In genomic region chr2:104597942-104598341, GRCh38 we compare ENCODE assay signal across 30 cellular contexts.
"Had no signal": no experiment of that assay in that cellular context is flagged by ENCODE, and none has a peak within 500 bp of the region (broad histone marks: within the 10 kb centered on the region; RNA-seq: fewer than 3 reads in every experiment).

No MANE protein-coding gene starts in this region.

- H3K9me3 Mint-ChIP-seq: activated T-helper 1 cell treated with anti-CD3 and anti-CD28 coated beads, Interleukin-12 subunit alpha, Interleukin-12 subunit beta, Interleukin-2, Interleukin-4 antibody, amounts not matched to agents 30 ng/mL and 10 ng/mL and 1 ng/mL, durations not matched to agents 14 hours and 24 hours and 36 hours had no signal

- DNase-seq: activated B cell treated with CpG ODN at 0.5 μM for 24 hours; activated CD4-positive, alpha-beta T cell treated with anti-CD3 and anti-CD28 coated beads for 48 hours; activated CD4-positive, alpha-beta T cell treated with anti-CD3 and anti-CD28 coated beads, Interleukin-2, amount 50 U/mL, for 1 hour; activated CD4-positive, alpha-beta T cell treated with anti-CD3 and anti-CD28 coated beads, Interleukin-2, amount 50 U/mL, for 48 hours; activated CD8-positive, alpha-beta memory T cell treated with anti-CD3 and anti-CD28 coated beads for 24 hours; activated CD8-positive, alpha-beta T cell treated with anti-CD3 and anti-CD28 coated beads for 36 hours; activated effector memory CD4-positive, alpha-beta T cell treated with anti-CD3 and anti-CD28 coated beads, Interleukin-2, amount 50 U/mL, for 16 hours; activated naive CD4-positive, alpha-beta T cell treated with anti-CD3 and anti-CD28 coated beads for 36 hours; activated naive CD8-positive, alpha-beta T cell treated with anti-CD3 and anti-CD28 coated beads for 36 hours; activated naive CD8-positive, alpha-beta T cell treated with anti-CD3 and anti-CD28 coated beads, Interleukin-2, amount 50 U/mL, for 24 hours; activated T-cell treated with anti-CD3 and anti-CD28 coated beads, Interleukin-2, amount 50 U/mL, for 1 hour; activated T-cell treated with anti-CD3 and anti-CD28 coated beads, Interleukin-2, amount 50 U/mL, for 48 hours; adrenal gland; amygdala; aorta; central memory CD4-positive, alpha-beta T cell; cerebellar nuclear complex; colonic mucosa; effector CD8-positive, alpha-beta T cell; foreskin fibroblast; head of caudate nucleus; hippocampal formation; T-helper 2 cell had no signal

- H3K27ac ChIP-seq: adrenal gland, cardiac muscle cell, colonic mucosa, epithelial cell of prostate, VCaP had no signal

- H3K4me1 Mint-ChIP-seq: activated B cell treated with CpG ODN at 0.5 μM for 24 hours; activated naive CD4-positive, alpha-beta T cell treated with anti-CD3 and anti-CD28 coated beads, Interleukin-2, amount 50 U/mL, for 24 hours; activated naive CD8-positive, alpha-beta T cell treated with anti-CD3 and anti-CD28 coated beads for 36 hours; activated naive CD8-positive, alpha-beta T cell treated with anti-CD3 and anti-CD28 coated beads, Interleukin-2, amount 50 U/mL, for 24 hours had no signal

- H3K9me3 ChIP-seq: adrenal gland, colonic mucosa had no signal

- H3K36me3 Mint-ChIP-seq: activated naive CD4-positive, alpha-beta T cell treated with anti-CD3 and anti-CD28 coated beads, Interleukin-2, amount 50 U/mL, for 24 hours; activated naive CD8-positive, alpha-beta T cell treated with anti-CD3 and anti-CD28 coated beads for 36 hours had no signal

- ATAC-seq: activated CD4-positive, CD25-positive, alpha-beta regulatory T cell treated with anti-CD3 and anti-CD28 coated beads, Interleukin-2, amount 50 U/mL, for 24 hours; activated CD8-positive, alpha-beta T cell treated with anti-CD3 and anti-CD28 coated beads for 36 hours; activated naive CD8-positive, alpha-beta T cell treated with anti-CD3 and anti-CD28 coated beads, Interleukin-2, amount 50 U/mL, for 24 hours had no signal

- H3K27ac Mint-ChIP-seq: activated B cell treated with CpG ODN at 0.5 μM for 24 hours; activated CD8-positive, alpha-beta T cell treated with anti-CD3 and anti-CD28 coated beads for 36 hours; activated naive CD4-positive, alpha-beta T cell treated with anti-CD3 and anti-CD28 coated beads for 36 hours; activated naive CD4-positive, alpha-beta T cell treated with anti-CD3 and anti-CD28 coated beads, Interleukin-2, amount 50 U/mL, for 24 hours; activated naive CD8-positive, alpha-beta T cell treated with anti-CD3 and anti-CD28 coated beads for 36 hours; activated naive CD8-positive, alpha-beta T cell treated with anti-CD3 and anti-CD28 coated beads, Interleukin-2, amount 50 U/mL, for 24 hours; activated T-helper 1 cell treated with anti-CD3 and anti-CD28 coated beads, Interleukin-12 subunit alpha, Interleukin-12 subunit beta, Interleukin-2, Interleukin-4 antibody, amounts not matched to agents 30 ng/mL and 10 ng/mL and 1 ng/mL, durations not matched to agents 14 hours and 24 hours and 36 hours; activated T-helper 2 cell treated with anti-CD3 and anti-CD28 coated beads, Interferon-gamma antibody, Interleukin-2, Interleukin-4, amounts not matched to agents 10 μg/mL and 5 μg/mL and 100 μg/mL, durations not matched to agents 14 hours and 24 hours and 36 hours had no signal

- H3K4me3 ChIP-seq: adrenal gland, cardiac muscle cell, colonic mucosa had no signal

- H3K27me3 ChIP-seq: adrenal gland, cardiac muscle cell, colonic mucosa had no signal

- H3K27me3 Mint-ChIP-seq: activated B cell treated with CpG ODN at 0.5 μM for 24 hours; activated naive CD8-positive, alpha-beta T cell treated with anti-CD3 and anti-CD28 coated beads, Interleukin-2, amount 50 U/mL, for 24 hours had no signal

- H3K4me3 Mint-ChIP-seq: activated B cell treated with CpG ODN at 0.5 μM for 24 hours; activated CD8-positive, alpha-beta T cell treated with anti-CD3 and anti-CD28 coated beads for 36 hours; activated naive CD4-positive, alpha-beta T cell treated with anti-CD3 and anti-CD28 coated beads for 36 hours; activated naive CD4-positive, alpha-beta T cell treated with anti-CD3 and anti-CD28 coated beads, Interleukin-2, amount 50 U/mL, for 24 hours; activated naive CD8-positive, alpha-beta T cell treated with anti-CD3 and anti-CD28 coated beads for 36 hours; activated naive CD8-positive, alpha-beta T cell treated with anti-CD3 and anti-CD28 coated beads, Interleukin-2, amount 50 U/mL, for 24 hours; activated T-helper 1 cell treated with anti-CD3 and anti-CD28 coated beads, Interleukin-12 subunit alpha, Interleukin-12 subunit beta, Interleukin-2, Interleukin-4 antibody, amounts not matched to agents 30 ng/mL and 10 ng/mL and 1 ng/mL, durations not matched to agents 14 hours and 24 hours and 36 hours had no signal

- H3K36me3 ChIP-seq: adrenal gland, cardiac muscle cell, colonic mucosa had no signal

- H3K4me1 ChIP-seq: adrenal gland, colonic mucosa had no signal
